Comparison of ENCODE assay signal across 23 cellular contexts in the genomic region with DNA sequence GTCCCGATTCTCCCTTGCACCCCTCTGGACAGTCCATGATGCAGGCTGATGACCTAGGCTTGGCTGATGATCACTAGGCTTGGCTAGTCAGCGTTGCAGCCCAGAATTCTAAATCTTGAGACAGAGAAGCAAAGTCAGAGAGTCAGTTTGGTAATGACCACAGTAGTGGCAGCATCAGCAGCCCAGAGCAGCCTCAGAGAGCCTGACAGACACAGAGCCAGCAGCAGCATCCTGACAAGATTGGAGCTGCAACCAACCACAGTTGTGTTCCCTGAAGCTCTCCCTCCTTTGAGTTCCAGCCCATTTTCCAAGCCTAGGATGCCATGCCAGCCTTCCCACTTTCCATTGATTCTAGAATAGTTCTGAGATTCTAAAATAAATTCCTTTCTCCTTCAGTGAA. TPM values are rescaled to one million over a fixed set of nuclear protein-coding genes. Genes with fewer than 3 reads are reported as not detected.
"Had no signal": no experiment of that assay in that cellular context is flagged by ENCODE, and none has a peak within 500 bp of the region (broad histone marks: within the 10 kb centered on the region; RNA-seq: fewer than 3 reads in every experiment).

No MANE protein-coding gene starts in this region.

- DNase-seq: IMR-90, Karpas-422, KG1, MG63, NCI-H1092, NCI-H1105 treated with DMSO at 0.1 percent for 48 hours, NCI-H1417 treated with DMSO at 0.1 percent for 48 hours, NCI-H146, NCI-H1694 treated with DMSO at 0.1 percent for 48 hours, NCI-H1930, NCI-H2081, NCI-H2107, NCI-H2227 treated with DMSO at 0.1 percent for 48 hours, NCI-H524, NCI-H526 treated with DMSO at 0.1 percent for 48 hours, NCI-H748 treated with DMSO at 0.1 percent for 48 hours, Right ventricle myocardium superior, RPMI8226, SIG-M5 had no signal

- H3K4me1 ChIP-seq: SJSA1 had no signal

- H3K27ac ChIP-seq: SJSA1, SK-N-MC had no signal

- H3K4me3 ChIP-seq: MG63, SJSA1, SK-N-MC had no signal

- H3K36me3 ChIP-seq: MG63, SJSA1 had no signal

- H3K27me3 ChIP-seq: SJSA1 had no signal

- H3K9me3 ChIP-seq: MG63, SJSA1 had no signal

RNA-seq across cellular contexts. Expression of a gene that starts 16.8 kb away (rescaled TPM):
- total RNA-seq: HT-29, IMR-90, NCI-H460, SJSA1 had no signal
- polyA plus RNA-seq: IMR-90 had no signal

RNA-seq across cellular contexts. Expression of a gene that starts 39.1 kb away (rescaled TPM):
- total RNA-seq: HT-29, IMR-90, NCI-H460, SJSA1 had no signal
- polyA plus RNA-seq: IMR-90 had no signal

RNA-seq across cellular contexts. Expression of a gene that starts 52.8 kb away (rescaled TPM):
- total RNA-seq: HT-29, IMR-90, NCI-H460, Right ventricle myocardium superior, SJSA1 had no signal
- polyA plus RNA-seq: IMR-90 had no signal
